8 cellular contexts compared by ENCODE assay signal in genomic region chr16:86044241-86044671, GRCh38.
DNase-seq lines count a peak whose midpoint lies in the region; ATAC-seq lines count a peak whose summit lies in the region.

No MANE protein-coding gene starts in this region.

- in situ Hi-C loops in ACHN (cut with HindIII; ENCODE audit: low pct_ligation_motif_present, low pct_unique_long_range_greater_than_20kb, low sequenced_read_pairs) = no loop called here

- H3K27me3 Mint-ChIP-seq in T-helper 17 cell = peaks cover 74% of the 10 kb centered on the region
- H3K27me3 Mint-ChIP-seq in naive thymus-derived CD8-positive, alpha-beta T cell = peaks cover 14 to 44% (median 32%) of the 10 kb centered on the region in 5 donors

- no peak overlapping the region for H3K4me3 Mint-ChIP-seq in T-helper 17 cell
- peak overlapping the region in 1 of 10 donors; percentile 43 for H3K4me3 Mint-ChIP-seq in naive thymus-derived CD8-positive, alpha-beta T cell

- H3K9me3 ChIP-seq in T-helper 17 cell (ENCODE audit: control insufficient read depth, low read length, poor library complexity, severe bottlenecking) = no peaks in the 10 kb centered on the region

- DNase-seq in ACHN (peak; percentile 44), GM19240 (ENCODE audit: insufficient read length, low spot score) (peak; percentile 43), T-helper 17 cell (peak in 1 of 3 donors; percentile 12), ecto neural progenitor cell (ENCODE audit: low spot score) (peak; percentile 81), NCI-H146 (lab: John Stamatoyannopoulos, UW) (no peak)
- peak in 8 of 10 donors; percentile 9 to 56 (median 36) for DNase-seq in naive thymus-derived CD8-positive, alpha-beta T cell

- H3K9me3 Mint-ChIP-seq in naive thymus-derived CD8-positive, alpha-beta T cell = no peaks in the 10 kb centered on the region

- peaks cover 17% of the 10 kb centered on the region for H3K4me1 Mint-ChIP-seq in T-helper 17 cell
- peaks cover 20 to 47% (median 33%) of the 10 kb centered on the region in 4 donors for H3K4me1 Mint-ChIP-seq in naive thymus-derived CD8-positive, alpha-beta T cell

- H3K27ac Mint-ChIP-seq in T-helper 17 cell = peak overlapping the region; percentile 11
- H3K27ac Mint-ChIP-seq in naive thymus-derived CD8-positive, alpha-beta T cell = peak overlapping the region in 3 of 10 donors; percentile 35 to 71 (median 53)

- peaks cover 2% of the 10 kb centered on the region for H3K36me3 Mint-ChIP-seq in T-helper 17 cell (ENCODE audit: low read depth)
- H3K36me3 Mint-ChIP-seq in naive thymus-derived CD8-positive, alpha-beta T cell = no peaks in the 10 kb centered on the region

- POLR2A ChIA-PET in naive thymus-derived CD8-positive, alpha-beta T cell (lab: Charles Lee) = interaction anchor here (0.5 kb wide), 1 partner anchor 1035 kb away, joined by 3 read pairs; no protein-coding TSS in a partner anchor

- ATAC-seq in T-helper 17 cell (no peak), HG03045 (IDR thresholded peaks at IDR 0.05; ENCODE audit: unreplicated experiment) (no peak), GM21723 (IDR thresholded peaks at IDR 0.05; ENCODE audit: unreplicated experiment) (no peak)
- peak in 1 of 2 donors; percentile 32 for ATAC-seq in naive thymus-derived CD8-positive, alpha-beta T cell
